Comparison of ENCODE assay signal across 8 cellular contexts in genomic region chr19:5947435-5947834, GRCh38. TPM values are rescaled to one million over a fixed set of nuclear protein-coding genes. Genes with fewer than 3 reads are reported as not detected.
A peak's percentile ranks its signal among the peaks of the same experiment; 100 is the strongest.
DNase-seq lines count a peak whose midpoint lies in the region; ATAC-seq and TF ChIP-seq lines count a peak whose summit lies in the region.

No MANE protein-coding gene starts in this region.

- CTCF ChIA-PET in activated naive CD4-positive, alpha-beta T cell treated with anti-CD3 and anti-CD28 coated beads for 36 hours (lab: Charles Lee): interaction anchor here (0.8 to 1.3 kb wide), 3 partner anchors 10 to 75 kb away, joined by 3 to 5 read pairs (median 4); no protein-coding TSS in a partner anchor

- H3K36me3 Mint-ChIP-seq in activated naive CD4-positive, alpha-beta T cell treated with anti-CD3 and anti-CD28 coated beads for 36 hours (ENCODE audit: low read depth): peaks cover 22% of the 10 kb centered on the region

- H3K27ac ChIP-seq in esophagus squamous epithelium (peak overlapping the region; percentile 42 to 82 (median 72)), mucosa of rectum (ENCODE audit: low read depth in 2 of 2, low read length in 2 of 2) (peak overlapping the region; percentile 43 to 67), uterus (peak overlapping the region; percentile 50 to 78)

- H3K9me3 ChIP-seq in esophagus squamous epithelium (no peaks in the 10 kb centered on the region), mucosa of rectum (ENCODE audit: control insufficient read depth in 2 of 2, low read length in 2 of 2) (no peaks in the 10 kb centered on the region), uterus (no peaks in the 10 kb centered on the region)

- no peaks in the 10 kb centered on the region for H3K9me3 Mint-ChIP-seq in activated naive CD4-positive, alpha-beta T cell treated with anti-CD3 and anti-CD28 coated beads for 36 hours

- H3K4me3 ChIP-seq in esophagus squamous epithelium (peak overlapping the region in 2 of 4 donors; percentile 7 to 9), mucosa of rectum (ENCODE audit: low read length in 2 of 2) (peak overlapping the region in 1 of 2 donors; percentile 13), uterus (no peak overlapping the region)

- no peak overlapping the region for H3K4me3 Mint-ChIP-seq in activated naive CD4-positive, alpha-beta T cell treated with anti-CD3 and anti-CD28 coated beads for 36 hours

- H3K4me1 Mint-ChIP-seq in activated naive CD4-positive, alpha-beta T cell treated with anti-CD3 and anti-CD28 coated beads for 36 hours (ENCODE audit: low read depth): peaks cover 84% of the 10 kb centered on the region

- no peak for ATAC-seq in HG03108 (IDR thresholded peaks at IDR 0.05; ENCODE audit: unreplicated experiment)

- no peaks in the 10 kb centered on the region for H3K27me3 ChIP-seq in esophagus squamous epithelium
- H3K27me3 ChIP-seq in mucosa of rectum (ENCODE audit: control insufficient read depth in 2 of 2, insufficient read depth in 2 of 2, low read length in 2 of 2): no peaks in the 10 kb centered on the region
- no peaks in the 10 kb centered on the region for H3K27me3 ChIP-seq in uterus

- intact Hi-C loops in activated naive CD4-positive, alpha-beta T cell treated with anti-CD3 and anti-CD28 coated beads for 36 hours (cut with micrococcal nuclease): no loop called here
- intact Hi-C loops in esophagus squamous epithelium (cut with DNase I) (no loop called here), uterus (cut with DNase I; ENCODE audit: low total_unique reads) (no loop called here)

- no peak for TF ChIP-seq CTCF in esophagus squamous epithelium (IDR thresholded peaks at IDR 0.05)
- no peak for TF ChIP-seq CTCF in uterus (IDR thresholded peaks at IDR 0.05)

- H3K4me1 ChIP-seq in esophagus squamous epithelium (peaks cover 32 to 86% (median 60%) of the 10 kb centered on the region in 3 donors), mucosa of rectum (ENCODE audit: control insufficient read depth in 2 of 2, insufficient read depth in 2 of 2, low read length in 2 of 2) (peaks cover 20 to 32% of the 10 kb centered on the region in 2 donors), uterus (peaks cover 10 to 25% of the 10 kb centered on the region in 2 donors)

- 60 to 65% methylated on average over 5 to 11 of the region's 13 CpGs for WGBS in esophagus squamous epithelium, 2 donors

- no peak for TF ChIP-seq POLR2A in esophagus squamous epithelium (IDR thresholded peaks at IDR 0.05)
- TF ChIP-seq POLR2A in uterus (IDR thresholded peaks at IDR 0.05): no peak

- no peak overlapping the region for H3K9ac ChIP-seq in mucosa of rectum (ENCODE audit: low read depth in 1 of 2, low read length in 2 of 2)

- DNase-seq in activated naive CD4-positive, alpha-beta T cell treated with anti-CD3 and anti-CD28 coated beads for 36 hours: no peak
- no peak for DNase-seq in activated naive CD4-positive, alpha-beta T cell treated with Interleukin-2 at 50 U/mL for 16 hours
- DNase-seq in esophagus squamous epithelium (lab: John Stamatoyannopoulos, UW) (no peak), uterus (peak; percentile 81 to 83), NCI-H510A treated with DMSO at 0.1 percent for 48 hours (lab: John Stamatoyannopoulos, UW) (no peak), NCI-H526 (lab: John Stamatoyannopoulos, UW) (no peak)

- H3K27ac Mint-ChIP-seq in activated naive CD4-positive, alpha-beta T cell treated with anti-CD3 and anti-CD28 coated beads for 36 hours: peak overlapping the region; percentile 71

- no peaks in the 10 kb centered on the region for H3K27me3 Mint-ChIP-seq in activated naive CD4-positive, alpha-beta T cell treated with anti-CD3 and anti-CD28 coated beads for 36 hours (ENCODE audit: low read depth)

- peaks cover 0 to 47% (median 0%) of the 10 kb centered on the region in 3 donors for H3K36me3 ChIP-seq in esophagus squamous epithelium
- peaks cover 3 to 18% of the 10 kb centered on the region in 2 donors for H3K36me3 ChIP-seq in mucosa of rectum (ENCODE audit: control insufficient read depth in 2 of 2, insufficient read depth in 2 of 2, low read length in 2 of 2)
- H3K36me3 ChIP-seq in uterus: no peaks in the 10 kb centered on the region

RNA-seq across cellular contexts. Expression of gene RANBP3, which starts 30.5 kb away (rescaled TPM):
- 10 to 100 TPM; 77.9 to 80.5 TPM for total RNA-seq in activated naive CD4-positive, alpha-beta T cell treated with anti-CD3 and anti-CD28 coated beads for 36 hours
- total RNA-seq in esophagus squamous epithelium (10 to 100 TPM; 38.0 to 77.8 (median 39.6) TPM), uterus (10 to 100 TPM; 40.9 to 98.1 (median 48.5) TPM)

RNA-seq across cellular contexts. Expression of gene CAPS, which starts 33.4 kb away (rescaled TPM):
- total RNA-seq in activated naive CD4-positive, alpha-beta T cell treated with anti-CD3 and anti-CD28 coated beads for 36 hours: 1 to 10 TPM; 2.1 to 2.8 TPM
- 10 to 100 TPM in 2 of 4 donors, 1 to 10 TPM in 2; 3.3 to 13.7 (median 7.3) TPM for total RNA-seq in esophagus squamous epithelium
- 10 to 100 TPM in 3 of 4 donors, 1 to 10 TPM in 1; 2.0 to 48.7 (median 12.4) TPM for total RNA-seq in uterus

RNA-seq across cellular contexts. Expression of gene VMAC, which starts 42.8 kb away (rescaled TPM):
- 1 to 10 TPM; 1.5 to 2.0 TPM for total RNA-seq in activated naive CD4-positive, alpha-beta T cell treated with anti-CD3 and anti-CD28 coated beads for 36 hours
- total RNA-seq in esophagus squamous epithelium: 1 to 10 TPM; 3.1 to 8.6 (median 5.6) TPM
- total RNA-seq in uterus: 10 to 100 TPM in 1 of 4 donors, 1 to 10 TPM in 3; 2.6 to 10.9 (median 7.1) TPM

RNA-seq across cellular contexts. Expression of gene NDUFA11, which starts 43.8 kb away (rescaled TPM):
- total RNA-seq in activated naive CD4-positive, alpha-beta T cell treated with anti-CD3 and anti-CD28 coated beads for 36 hours: 100 to 1,000 TPM; 226 to 228 TPM
- total RNA-seq in esophagus squamous epithelium: 100 to 1,000 TPM; 204 to 277 (median 234) TPM
- total RNA-seq in uterus: 100 to 1,000 TPM in 3 of 4 donors, 10 to 100 TPM in 1; 68.7 to 261 (median 150) TPM

Comparison
In these comparisons a context has a peak if more than half of its experiments do, and no peak if none do; other contexts are left out.
1. DNase-seq: peak in uterus (2 of 2); none in activated naive CD4-positive, alpha-beta T cell treated with anti-CD3 and anti-CD28 coated beads for 36 hours (single experiment), activated naive CD4-positive, alpha-beta T cell treated with Interleukin-2 at 50 U/mL for 16 hours (single experiment), esophagus squamous epithelium (single experiment), NCI-H510A treated with DMSO at 0.1 percent for 48 hours (single experiment) and NCI-H526 (0 of 2).
2. Peak in every context shown above with its lines, with median percentiles within 50 percentile points of each other: H3K27ac ChIP-seq.